13 cellular contexts compared by ENCODE assay signal in genomic region chr20:22717466-22717865, GRCh38.
DNase-seq lines count a peak whose midpoint lies in the region; ATAC-seq and TF ChIP-seq lines count a peak whose summit lies in the region.
"Had no signal": no experiment of that assay in that cellular context is flagged by ENCODE, and none has a peak within 500 bp of the region (broad histone marks: within the 10 kb centered on the region; RNA-seq: fewer than 3 reads in every experiment).

No MANE protein-coding gene starts in this region.

- peak overlapping the region; percentile 46 to 66 for H3K27ac ChIP-seq in tibial artery

- no peaks in the 10 kb centered on the region for H3K36me3 ChIP-seq in tibial artery

- H3K27me3 Mint-ChIP-seq in chondrocyte (ENCODE audit: low read depth): no peaks in the 10 kb centered on the region
- H3K27me3 Mint-ChIP-seq: effector memory CD8-positive, alpha-beta T cell had no signal

- no peak overlapping the region for H3K4me3 ChIP-seq in tibial artery

- no peaks in the 10 kb centered on the region for H3K27me3 ChIP-seq in tibial artery

- no peak for TF ChIP-seq POLR2A in erythroblast (IDR thresholded peaks at IDR 0.05; ENCODE audit: low read length)

- TF ChIP-seq CTCF in chondrocyte (IDR thresholded peaks at IDR 0.05) (no peak), tibial artery (IDR thresholded peaks at IDR 0.05) (no peak)

- peaks cover 0 to 34% (median 15%) of the 10 kb centered on the region in 4 donors for H3K4me1 ChIP-seq in tibial artery

- H3K36me3 Mint-ChIP-seq in chondrocyte (ENCODE audit: low read depth): no peaks in the 10 kb centered on the region
- H3K36me3 Mint-ChIP-seq: activated naive CD8-positive, alpha-beta T cell treated with anti-CD3 and anti-CD28 coated beads for 36 hours; CD4-positive, CD25-positive, alpha-beta regulatory T cell had no signal

- H3K9me3 ChIP-seq in tibial artery: no peaks in the 10 kb centered on the region

- peaks cover 8% of the 10 kb centered on the region for H3K9me3 Mint-ChIP-seq in chondrocyte (ENCODE audit: low read depth)
- H3K9me3 Mint-ChIP-seq: activated naive CD8-positive, alpha-beta T cell treated with anti-CD3 and anti-CD28 coated beads for 36 hours had no signal

- intact Hi-C loops in tibial artery (cut with DNase I; ENCODE audit: low total_unique reads): no loop called here

- DNase-seq in M059J (ENCODE audit: low read depth) (peak; percentile 68), chondrocyte (ENCODE audit: low spot score) (no peak), iris pigment epithelial cell (ENCODE audit: low read depth) (peak; percentile 45), tibial artery (no peak), RKO (ENCODE audit: low spot score) (no peak), NCI-H2107 treated with DMSO at 0.1 percent for 48 hours (lab: John Stamatoyannopoulos, UW; ENCODE audit: unreplicated experiment) (no peak), erythroblast (lab: John Stamatoyannopoulos, UW) (no peak)
- DNase-seq: activated naive CD8-positive, alpha-beta T cell treated with anti-CD3 and anti-CD28 coated beads for 36 hours; CD4-positive, CD25-positive, alpha-beta regulatory T cell; effector memory CD8-positive, alpha-beta T cell; hippocampal formation; NCI-H748 treated with DMSO at 0.1 percent for 48 hours had no signal

- peak overlapping the region; percentile 92 for H3K27ac Mint-ChIP-seq in chondrocyte (ENCODE audit: unreplicated experiment)
- H3K27ac Mint-ChIP-seq: activated naive CD8-positive, alpha-beta T cell treated with anti-CD3 and anti-CD28 coated beads for 36 hours; CD4-positive, CD25-positive, alpha-beta regulatory T cell; effector memory CD8-positive, alpha-beta T cell had no signal

- no peak for ATAC-seq in HG02642 (IDR thresholded peaks at IDR 0.05; ENCODE audit: poor library complexity, unreplicated experiment)
- ATAC-seq: effector memory CD8-positive, alpha-beta T cell had no signal

- peaks cover 45% of the 10 kb centered on the region for H3K4me1 Mint-ChIP-seq in chondrocyte (ENCODE audit: low read depth)
- H3K4me1 Mint-ChIP-seq: CD4-positive, CD25-positive, alpha-beta regulatory T cell had no signal

- H3K4me3 Mint-ChIP-seq in chondrocyte (ENCODE audit: unreplicated experiment): peak overlapping the region; percentile 23
- H3K4me3 Mint-ChIP-seq: activated naive CD8-positive, alpha-beta T cell treated with anti-CD3 and anti-CD28 coated beads for 36 hours; CD4-positive, CD25-positive, alpha-beta regulatory T cell; effector memory CD8-positive, alpha-beta T cell had no signal

Comparison
In these comparisons a context has a peak if more than half of its experiments do, and no peak if none do; other contexts are left out.
1. DNase-seq: peak in M059J (single experiment) and iris pigment epithelial cell (single experiment); none in chondrocyte (single experiment), tibial artery (0 of 2), RKO (single experiment), NCI-H2107 treated with DMSO at 0.1 percent for 48 hours (single experiment) and erythroblast (0 of 2).